Comparison of ENCODE assay signal across 18 cellular contexts in genomic region chr11:93216511-93217121, GRCh38. TPM values are rescaled to one million over a fixed set of nuclear protein-coding genes. Genes with fewer than 3 reads are reported as not detected.
DNase-seq lines count a peak whose midpoint lies in the region; ATAC-seq and TF ChIP-seq lines count a peak whose summit lies in the region.
"Had no signal": no experiment of that assay in that cellular context is flagged by ENCODE, and none has a peak within 500 bp of the region (broad histone marks: within the 10 kb centered on the region; RNA-seq: fewer than 3 reads in every experiment).

No MANE protein-coding gene starts in this region.

- H3K27ac ChIP-seq in body of pancreas, result peak overlapping the region in 1 of 4 donors; percentile 3
- H3K27ac ChIP-seq in upper lobe of right lung, result no peak overlapping the region
- H3K27ac ChIP-seq: brain microvascular endothelial cell, C4-2B, prostate gland had no signal

- no peaks in the 10 kb centered on the region for H3K9me3 ChIP-seq in body of pancreas
- H3K9me3 ChIP-seq in upper lobe of right lung, result no peaks in the 10 kb centered on the region
- H3K9me3 ChIP-seq: prostate gland had no signal

- no peaks in the 10 kb centered on the region for H3K27me3 ChIP-seq in body of pancreas
- no peaks in the 10 kb centered on the region for H3K27me3 ChIP-seq in upper lobe of right lung
- H3K27me3 ChIP-seq: brain microvascular endothelial cell had no signal

- intact Hi-C loops in body of pancreas (cut with DNase I) (no loop called here), upper lobe of right lung (cut with DNase I) (no loop called here)

- no peak for TF ChIP-seq POLR2A in body of pancreas (IDR thresholded peaks at IDR 0.05)

- ATAC-seq in body of pancreas (peak; percentile 63), upper lobe of right lung (peak; percentile 62), GM18870 (IDR thresholded peaks at IDR 0.05; ENCODE audit: unreplicated experiment) (no peak)
- ATAC-seq: GM12878, left cardiac atrium, T-helper 17 cell had no signal

- H3K36me3 ChIP-seq in body of pancreas (replicated peaks in 1 of 2; ENCODE audit: insufficient read depth in 1 of 2, low read depth in 2 of 2), result no peaks in the 10 kb centered on the region
- H3K36me3 ChIP-seq in upper lobe of right lung, result no peaks in the 10 kb centered on the region
- H3K36me3 ChIP-seq: brain microvascular endothelial cell, prostate gland had no signal

- 31 to 35% methylated on average over 5 of the region's 5 CpGs for WGBS in body of pancreas, 2 donors

- peak; percentile 2 for DNase-seq in DMS 273 (lab: John Stamatoyannopoulos, UW; ENCODE audit: unreplicated experiment)
- DNase-seq in DMS 273 treated with DMSO at 0.1 percent for 48 hours (lab: John Stamatoyannopoulos, UW), result no peak
- DNase-seq in NCI-H2196 (lab: John Stamatoyannopoulos, UW; ENCODE audit: unreplicated experiment), result peak; percentile 60
- DNase-seq in body of pancreas, result peak in 3 of 4 donors; percentile 26 to 37 (median 33)
- DNase-seq in upper lobe of right lung, result no peak
- no peak for DNase-seq in activated gamma-delta T cell (lab: John Stamatoyannopoulos, UW)
- no peak for DNase-seq in ACHN
- DNase-seq: 8988T; activated CD4-positive, alpha-beta T cell treated with anti-CD3 and anti-CD28 coated beads for 1 hour; brain microvascular endothelial cell; HCEC 1CT; hippocampal formation; left cardiac atrium; T-helper 17 cell had no signal

- TF ChIP-seq CTCF in body of pancreas (IDR thresholded peaks at IDR 0.05), result no peak
- TF ChIP-seq CTCF in upper lobe of right lung (IDR thresholded peaks at IDR 0.05), result no peak

- H3K4me3 ChIP-seq in body of pancreas (no peak overlapping the region), upper lobe of right lung (no peak overlapping the region)
- H3K4me3 ChIP-seq: GM12878, prostate gland had no signal

- in situ Hi-C loops in ACHN (cut with HindIII; ENCODE audit: low pct_ligation_motif_present, low pct_unique_long_range_greater_than_20kb, low sequenced_read_pairs), result no loop called here

- H3K4me1 ChIP-seq in body of pancreas (peaks cover 13% of the 10 kb centered on the region), upper lobe of right lung (no peaks in the 10 kb centered on the region)
- H3K4me1 ChIP-seq: prostate gland had no signal

RNA-seq across cellular contexts. Expression of gene SLC36A4, which starts 18.8 kb away (rescaled TPM):
- total RNA-seq in body of pancreas (10 to 100 TPM; 10.9 to 17.8 TPM), upper lobe of right lung (15.8 TPM)

Comparison
In these comparisons a context has a peak if more than half of its experiments do, and no peak if none do; other contexts are left out.
1. DNase-seq: peak in DMS 273 (single experiment), NCI-H2196 (single experiment) and body of pancreas (3 of 4); none in DMS 273 treated with DMSO at 0.1 percent for 48 hours (single experiment), upper lobe of right lung (single experiment), activated gamma-delta T cell (single experiment) and ACHN (single experiment).